In the genomic region with DNA sequence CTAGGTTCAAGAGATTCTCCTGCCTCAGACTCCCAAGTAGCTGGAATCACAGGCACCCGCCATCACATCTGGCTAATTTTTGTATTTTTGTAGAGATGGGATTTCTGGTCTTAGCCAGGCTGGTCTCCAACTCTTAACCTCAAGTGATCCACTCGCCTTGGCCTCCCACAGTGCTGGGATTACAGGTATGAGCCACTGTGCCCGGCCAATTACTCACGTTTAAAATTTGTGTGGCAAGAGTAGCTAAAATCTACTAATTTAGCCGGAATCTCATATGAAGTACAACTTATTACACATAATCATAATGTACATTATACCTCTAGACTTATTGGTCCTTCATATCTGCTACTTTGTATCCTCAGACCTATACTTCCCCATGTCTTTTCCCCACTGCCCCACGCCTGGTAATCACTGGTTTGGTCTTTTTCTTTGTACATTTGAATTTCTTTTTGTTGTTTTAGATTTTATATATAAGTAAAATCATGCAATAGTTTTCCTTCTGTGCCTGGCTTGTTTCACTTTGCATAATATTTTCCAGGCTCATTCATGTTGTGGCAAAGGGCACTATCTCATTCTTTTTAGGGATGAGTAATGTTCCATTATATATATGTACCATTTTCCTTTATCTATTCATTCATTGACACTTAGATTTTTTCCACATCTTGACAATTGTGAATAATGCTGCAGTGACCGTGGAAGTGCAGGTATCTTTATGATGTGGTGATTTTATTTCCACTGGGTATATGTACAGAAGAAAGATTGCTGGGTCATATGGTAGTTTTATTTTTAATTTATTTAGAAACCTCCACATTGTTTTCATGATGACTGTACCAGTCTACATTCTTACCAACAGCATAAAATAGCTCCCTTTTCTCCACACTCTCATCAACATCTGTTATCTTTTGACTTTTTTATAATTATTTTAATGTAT, we compare ENCODE assay signal across 24 cellular contexts.
DNase-seq lines count a peak whose midpoint lies in the region; ATAC-seq and TF ChIP-seq lines count a peak whose summit lies in the region.
"Had no signal": no experiment of that assay in that cellular context is flagged by ENCODE, and none has a peak within 500 bp of the region (broad histone marks: within the 10 kb centered on the region; RNA-seq: fewer than 3 reads in every experiment).

No MANE protein-coding gene starts in this region.

- H3K9me3 Mint-ChIP-seq in activated T-cell treated with anti-CD3 and anti-CD28 coated beads, Interleukin-2, amount 50 U/mL, for 72 hours = peaks cover 13 to 16% of the 10 kb centered on the region in 2 donors
- H3K9me3 Mint-ChIP-seq in activated naive CD8-positive, alpha-beta T cell (ENCODE audit: low read depth) = peaks cover 19% of the 10 kb centered on the region
- H3K9me3 Mint-ChIP-seq in stimulated activated effector memory CD8-positive, alpha-beta T cell treated with anti-CD3 and anti-CD28 coated beads, Interleukin-12 subunit alpha, Interleukin-12 subunit beta, amount 100 ng/mL, for 72 hours = peaks cover 17% of the 10 kb centered on the region

- no peak for TF ChIP-seq CTCF in BE2C (IDR thresholded peaks at IDR 0.05; ENCODE audit: low read depth, low read length)

- H3K27ac Mint-ChIP-seq in activated T-cell treated with anti-CD3 and anti-CD28 coated beads, Interleukin-2, amount 50 U/mL, for 72 hours = peak overlapping the region; percentile 58
- H3K27ac Mint-ChIP-seq in activated naive CD8-positive, alpha-beta T cell = peak overlapping the region; percentile 97
- H3K27ac Mint-ChIP-seq in stimulated activated effector memory CD8-positive, alpha-beta T cell treated with anti-CD3 and anti-CD28 coated beads, Interleukin-12 subunit alpha, Interleukin-12 subunit beta, amount 100 ng/mL, for 72 hours = peak overlapping the region; percentile 77
- H3K27ac Mint-ChIP-seq: brain, H9, nephron progenitor cell, T-cell had no signal

- H3K9me3 ChIP-seq in BE2C = no peaks in the 10 kb centered on the region; the same call in 1 of the 2 replicates
- H3K9me3 ChIP-seq: gastrocnemius medialis, ovary, SJSA1, upper lobe of right lung had no signal

- H3K4me3 ChIP-seq in BE2C (ENCODE audit: low read depth, low read length) = no peak overlapping the region
- H3K4me3 ChIP-seq: gastrocnemius medialis, ovary, SJSA1, upper lobe of right lung had no signal

- H3K27me3 Mint-ChIP-seq in activated T-cell treated with anti-CD3 and anti-CD28 coated beads, Interleukin-2, amount 50 U/mL, for 72 hours (ENCODE audit: low read depth) = no peaks in the 10 kb centered on the region
- no peaks in the 10 kb centered on the region for H3K27me3 Mint-ChIP-seq in activated naive CD8-positive, alpha-beta T cell
- H3K27me3 Mint-ChIP-seq: T-cell had no signal

- H3K36me3 ChIP-seq in BE2C = no peaks in the 10 kb centered on the region
- H3K36me3 ChIP-seq: gastrocnemius medialis, ovary, SJSA1, upper lobe of right lung had no signal

- peak; percentile 30 for DNase-seq in activated T-cell treated with anti-CD3 and anti-CD28 coated beads for 48 hours (ENCODE audit: low read depth)
- DNase-seq in activated T-cell treated with anti-CD3 and anti-CD28 coated beads, Interleukin-2, amount 50 U/mL, for 1 hour = no peak
- DNase-seq in activated T-cell treated with anti-CD3 and anti-CD28 coated beads, Interleukin-2, amount 50 U/mL, for 72 hours = peak in 1 of 2 donors; percentile 26
- no peak for DNase-seq in stimulated activated effector memory CD8-positive, alpha-beta T cell treated with anti-CD3 and anti-CD28 coated beads, Interleukin-12 subunit alpha, Interleukin-12 subunit beta, amount 100 ng/mL, for 72 hours (ENCODE audit: low spot score in 2 of 2)
- DNase-seq in BE2C = no peak
- DNase-seq: C1 segment of cervical spinal cord, COR-L47, gastrocnemius medialis, H9, hippocampal formation, left cardiac atrium, mammary epithelial cell, NCI-H146, NCI-H2107, NCI-H774, nephron progenitor cell, ovary, substantia nigra, T-cell, upper lobe of right lung had no signal

- H3K27me3 ChIP-seq in BE2C = no peaks in the 10 kb centered on the region
- H3K27me3 ChIP-seq: gastrocnemius medialis, ovary, SJSA1, upper lobe of right lung had no signal

- H3K4me1 Mint-ChIP-seq in activated T-cell treated with anti-CD3 and anti-CD28 coated beads, Interleukin-2, amount 50 U/mL, for 72 hours (ENCODE audit: low read depth) = peaks cover 30% of the 10 kb centered on the region
- peaks cover 20% of the 10 kb centered on the region for H3K4me1 Mint-ChIP-seq in activated naive CD8-positive, alpha-beta T cell (ENCODE audit: low read depth)
- H3K4me1 Mint-ChIP-seq in stimulated activated effector memory CD8-positive, alpha-beta T cell treated with anti-CD3 and anti-CD28 coated beads, Interleukin-12 subunit alpha, Interleukin-12 subunit beta, amount 100 ng/mL, for 72 hours = peaks cover 4% of the 10 kb centered on the region
- H3K4me1 Mint-ChIP-seq: brain, H9, nephron progenitor cell, T-cell had no signal

- H3K36me3 Mint-ChIP-seq in activated T-cell treated with anti-CD3 and anti-CD28 coated beads, Interleukin-2, amount 50 U/mL, for 72 hours (ENCODE audit: insufficient read depth in 2 of 2) = peaks cover 23 to 64% of the 10 kb centered on the region in 2 donors
- peaks cover 9% of the 10 kb centered on the region for H3K36me3 Mint-ChIP-seq in activated naive CD8-positive, alpha-beta T cell
- H3K36me3 Mint-ChIP-seq in stimulated activated effector memory CD8-positive, alpha-beta T cell treated with anti-CD3 and anti-CD28 coated beads, Interleukin-12 subunit alpha, Interleukin-12 subunit beta, amount 100 ng/mL, for 72 hours = peaks cover 6% of the 10 kb centered on the region
- H3K36me3 Mint-ChIP-seq: T-cell had no signal

- peak; percentile 92 to 93 for ATAC-seq in activated T-cell treated with anti-CD3 and anti-CD28 coated beads, Interleukin-2, amount 50 U/mL, for 72 hours (replicated peaks in 1 of 2)
- peak; percentile 95 for ATAC-seq in stimulated activated effector memory CD8-positive, alpha-beta T cell treated with anti-CD3 and anti-CD28 coated beads, Interleukin-12 subunit alpha, Interleukin-12 subunit beta, amount 100 ng/mL, for 72 hours
- no peak for ATAC-seq in GM21423 (IDR thresholded peaks at IDR 0.05; ENCODE audit: unreplicated experiment)
- ATAC-seq: gastrocnemius medialis, left cardiac atrium, T-cell, upper lobe of right lung had no signal

- no peaks in the 10 kb centered on the region for H3K4me1 ChIP-seq in BE2C
- H3K4me1 ChIP-seq: gastrocnemius medialis, SJSA1, upper lobe of right lung had no signal

- H3K4me3 Mint-ChIP-seq in activated T-cell treated with anti-CD3 and anti-CD28 coated beads, Interleukin-2, amount 50 U/mL, for 72 hours = peak overlapping the region; percentile 1 to 20
- H3K4me3 Mint-ChIP-seq in activated naive CD8-positive, alpha-beta T cell = peak overlapping the region; percentile 14
- no peak overlapping the region for H3K4me3 Mint-ChIP-seq in stimulated activated effector memory CD8-positive, alpha-beta T cell treated with anti-CD3 and anti-CD28 coated beads, Interleukin-12 subunit alpha, Interleukin-12 subunit beta, amount 100 ng/mL, for 72 hours
- H3K4me3 Mint-ChIP-seq: brain, H9, nephron progenitor cell, T-cell had no signal
